ENCODE assay signal across 27 cellular contexts in the genomic region with DNA sequence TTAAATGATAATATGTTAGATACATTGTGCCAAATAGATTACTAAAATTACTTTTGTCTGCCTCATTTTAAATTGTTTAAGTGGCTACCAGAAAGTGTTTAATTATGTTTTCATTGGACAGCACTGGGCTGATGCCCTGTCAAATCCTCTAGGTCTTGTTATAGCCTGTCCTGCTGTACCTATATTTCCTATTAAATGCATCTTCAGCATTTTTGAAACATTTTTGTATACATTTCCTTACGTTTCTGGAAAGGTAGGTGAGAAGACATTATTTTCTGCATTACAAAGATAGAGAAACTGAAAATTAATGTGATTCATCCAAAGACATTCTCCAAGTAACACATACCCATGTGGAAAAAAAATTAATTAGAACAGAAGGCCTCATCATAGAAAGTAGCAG.
"Had no signal": no experiment of that assay in that cellular context is flagged by ENCODE, and none has a peak within 500 bp of the region (broad histone marks: within the 10 kb centered on the region; RNA-seq: fewer than 3 reads in every experiment).

No MANE protein-coding gene starts in this region.

- H3K27me3 ChIP-seq: dorsolateral prefrontal cortex, esophagus muscularis mucosa, esophagus squamous epithelium, foreskin keratinocyte, gastrocnemius medialis, gastroesophageal sphincter, heart left ventricle, heart right ventricle had no signal

- DNase-seq: cortex of kidney; dermis blood vessel endothelial cell; dorsolateral prefrontal cortex; effector CD4-positive, alpha-beta T cell; effector CD8-positive, alpha-beta T cell; effector memory CD4-positive, alpha-beta T cell; effector memory CD8-positive, alpha-beta T cell; endodermal cell; erythroblast; esophagus squamous epithelium; foreskin fibroblast; foreskin keratinocyte; foreskin melanocyte; gastrocnemius medialis; glutamatergic neuron; head of caudate nucleus; heart left ventricle; heart right ventricle had no signal

- H3K9me3 ChIP-seq: esophagus muscularis mucosa, esophagus squamous epithelium, gastrocnemius medialis, gastroesophageal sphincter had no signal

- H3K27ac ChIP-seq: coronary artery, dorsolateral prefrontal cortex, epithelial cell of prostate, esophagus muscularis mucosa, esophagus squamous epithelium, foreskin keratinocyte, gastrocnemius medialis, gastroesophageal sphincter had no signal

- ATAC-seq: effector memory CD8-positive, alpha-beta T cell; esophagus mucosa; foreskin keratinocyte; gastrocnemius medialis; gastroesophageal sphincter; heart left ventricle; heart right ventricle had no signal

- FAIRE-seq: colon, endometrium, endothelial cell of umbilical vein, frontal cortex had no signal

- H3K4me1 ChIP-seq: esophagus squamous epithelium, foreskin keratinocyte, gastrocnemius medialis had no signal

- H3K36me3 ChIP-seq: esophagus muscularis mucosa, esophagus squamous epithelium, gastrocnemius medialis, gastroesophageal sphincter, heart left ventricle, heart right ventricle had no signal

- H3K4me3 ChIP-seq: coronary artery, dorsolateral prefrontal cortex, esophagus muscularis mucosa, esophagus squamous epithelium, gastrocnemius medialis, gastroesophageal sphincter, heart left ventricle, heart right ventricle had no signal
